Comparison of ENCODE assay signal across 1 cellular context in the genomic region with DNA sequence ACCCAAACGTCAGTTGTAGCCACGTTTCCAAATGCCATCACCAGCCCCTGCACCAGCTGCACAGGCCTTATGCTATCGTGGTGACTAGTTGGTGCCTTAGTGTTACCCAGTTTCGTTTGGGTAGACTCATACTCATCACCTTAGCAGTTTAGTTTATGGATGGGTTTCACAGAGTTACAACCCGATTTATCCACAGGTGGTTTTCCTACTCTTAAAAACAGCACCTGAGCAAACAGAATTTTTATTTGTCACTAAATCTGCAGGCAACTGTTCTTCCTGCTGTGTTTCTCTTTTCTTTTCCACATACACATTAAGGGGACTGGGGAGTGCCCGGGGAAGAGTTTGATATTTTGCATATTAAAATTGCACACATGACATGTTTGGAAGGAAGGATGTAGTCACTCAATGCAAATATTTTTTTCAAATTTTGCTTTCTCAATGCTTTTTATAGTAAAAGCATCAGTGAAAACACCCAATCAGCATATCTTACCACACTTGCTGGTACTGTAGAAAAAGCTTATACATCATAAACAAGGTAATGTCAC.
TF ChIP-seq lines count a peak whose summit lies in the region.

No MANE protein-coding gene starts in this region.

TF ChIP-seq in GM23338, 12 proteins besides CTCF, POLR2A, EP300 and RAD21 (continued from another document):
- TF ChIP-seq, protein P1, sequence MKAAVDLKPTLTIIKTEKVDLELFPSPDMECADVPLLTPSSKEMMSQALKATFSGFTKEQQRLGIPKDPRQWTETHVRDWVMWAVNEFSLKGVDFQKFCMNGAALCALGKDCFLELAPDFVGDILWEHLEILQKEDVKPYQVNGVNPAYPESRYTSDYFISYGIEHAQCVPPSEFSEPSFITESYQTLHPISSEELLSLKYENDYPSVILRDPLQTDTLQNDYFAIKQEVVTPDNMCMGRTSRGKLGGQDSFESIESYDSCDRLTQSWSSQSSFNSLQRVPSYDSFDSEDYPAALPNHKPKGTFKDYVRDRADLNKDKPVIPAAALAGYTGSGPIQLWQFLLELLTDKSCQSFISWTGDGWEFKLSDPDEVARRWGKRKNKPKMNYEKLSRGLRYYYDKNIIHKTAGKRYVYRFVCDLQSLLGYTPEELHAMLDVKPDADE (IDR thresholded peaks at IDR 0.05): no peak
- no peak for TF ChIP-seq ZNF114 (CRISPR knock-in tag; IDR thresholded peaks at IDR 0.05)
